ENCODE assay signal across 8 cellular contexts in the genomic region with DNA sequence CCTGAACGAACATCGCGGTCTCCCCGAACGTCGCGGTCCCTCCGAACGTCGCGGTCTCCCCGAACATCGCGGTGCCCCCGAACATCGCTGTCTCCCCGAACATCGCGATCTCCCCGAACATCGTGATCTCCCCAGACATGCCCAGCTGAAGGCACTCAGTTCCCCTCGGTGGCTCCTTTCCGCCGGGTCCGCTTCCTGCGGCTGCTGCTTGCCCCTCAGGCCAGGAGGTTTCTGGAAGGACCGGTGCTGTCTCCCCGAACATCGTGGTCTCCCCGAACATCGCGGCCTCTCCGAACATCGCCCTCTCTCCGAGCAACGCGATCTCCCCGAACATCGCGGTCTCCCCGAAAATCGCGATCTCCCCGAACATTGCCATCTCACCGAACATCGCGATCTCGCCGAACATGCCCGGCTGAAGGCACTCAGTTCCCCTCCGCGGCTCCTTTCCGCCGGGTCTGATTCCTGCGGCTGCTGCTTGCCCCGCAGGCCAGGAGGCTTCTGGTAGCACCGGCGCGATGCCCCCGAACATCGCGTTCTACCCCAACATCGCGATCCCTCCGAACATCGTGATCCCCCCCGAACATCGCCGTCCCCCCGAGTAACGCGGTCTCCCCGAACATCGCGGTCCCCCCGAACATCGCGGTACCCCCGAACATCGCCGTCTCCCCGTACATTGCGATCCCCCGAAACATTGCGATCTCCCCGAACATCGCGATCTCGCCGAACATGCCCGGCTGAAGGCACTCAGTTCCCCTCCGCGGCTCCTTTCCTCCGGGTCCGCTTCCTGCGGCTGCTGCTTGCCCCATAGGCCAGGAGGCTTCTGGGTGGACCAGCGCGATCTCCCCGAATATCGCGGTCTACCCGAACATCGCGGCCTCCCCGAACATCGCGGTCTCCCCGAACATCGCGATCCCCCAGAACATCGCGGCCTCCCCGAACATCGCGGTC. TPM values are rescaled to one million over a fixed set of nuclear protein-coding genes. Genes with fewer than 3 reads are reported as not detected.
A peak's percentile ranks its signal among the peaks of the same experiment; 100 is the strongest.
DNase-seq lines count a peak whose midpoint lies in the region; ATAC-seq and TF ChIP-seq lines count a peak whose summit lies in the region.

No MANE protein-coding gene starts in this region.

- no peak for TF ChIP-seq POLR2A in vagina (IDR thresholded peaks at IDR 0.05)

- H3K36me3 ChIP-seq in PC-9 (ENCODE audit: low read depth) = no peaks in the 10 kb centered on the region
- H3K36me3 ChIP-seq in colonic mucosa = no peaks in the 10 kb centered on the region
- no peaks in the 10 kb centered on the region for H3K36me3 ChIP-seq in mesodermal cell (ENCODE audit: control insufficient read depth, insufficient read depth, low read length)
- H3K36me3 ChIP-seq in vagina = no peaks in the 10 kb centered on the region

- no peaks in the 10 kb centered on the region for H3K79me2 ChIP-seq in PC-9 (ENCODE audit: low read depth)

- BruUV-seq in PC-9 (replicated peaks; lab: Mats Ljungman, UMichigan) = TSS peak; percentile 44

- POLR2A ChIA-PET in PC-9 (lab: Charles Lee; ENCODE audit: unreplicated experiment) = no interaction called here

- H3K9me3 ChIP-seq in PC-9 (ENCODE audit: insufficient read depth, low read depth) = no peaks in the 10 kb centered on the region
- H3K9me3 ChIP-seq in colonic mucosa = no peaks in the 10 kb centered on the region
- H3K9me3 ChIP-seq in mesodermal cell (ENCODE audit: control insufficient read depth, low read length) = no peaks in the 10 kb centered on the region
- no peaks in the 10 kb centered on the region for H3K9me3 ChIP-seq in vagina

- ATAC-seq in GM18870 (IDR thresholded peaks at IDR 0.05; ENCODE audit: unreplicated experiment) = no peak

- H4K20me1 ChIP-seq in PC-9 (ENCODE audit: insufficient read depth) = no peaks in the 10 kb centered on the region

- H3F3A ChIP-seq in PC-9 (ENCODE audit: insufficient read depth, low read depth) = no peaks in the 10 kb centered on the region

- H3K4me3 ChIP-seq in PC-9 (peak overlapping the region; percentile 88; the same call in 1 of the 2 replicates), colonic mucosa (peak overlapping the region; percentile 45), mesodermal cell (ENCODE audit: extremely low read depth, insufficient read depth, low read length, poor library complexity, severe bottlenecking) (peak overlapping the region; percentile 42), vagina (peak overlapping the region; percentile 47 to 56)

- H3K4me2 ChIP-seq in PC-9 = peak overlapping the region; percentile 73

- H3K9me2 ChIP-seq in PC-9 (ENCODE audit: insufficient read depth) = no peaks in the 10 kb centered on the region

- DNase-seq in EH (ENCODE audit: low read depth) (peak; percentile 34), PC-9 (no peak), colonic mucosa (peak; percentile 19), vagina (ENCODE audit: extremely low spot score in 2 of 2) (peak in 1 of 2 donors; percentile 80), NCI-H345 (lab: John Stamatoyannopoulos, UW) (no peak), middle frontal gyrus (ENCODE audit: extremely low spot score, low spot score) (no peak)

- CTCF ChIA-PET in PC-9 (lab: Charles Lee) = no interaction called here

- H3K4me1 ChIP-seq in PC-9 (replicated peaks; ENCODE audit: insufficient read depth) = peaks cover 11% of the 10 kb centered on the region
- no peaks in the 10 kb centered on the region for H3K4me1 ChIP-seq in colonic mucosa
- peaks cover 8% of the 10 kb centered on the region for H3K4me1 ChIP-seq in mesodermal cell (ENCODE audit: control insufficient read depth, insufficient read depth, low read length, poor library complexity, severe bottlenecking)
- H3K4me1 ChIP-seq in vagina = peaks cover 28% of the 10 kb centered on the region

- intact Hi-C loops in PC-9 (cut with micrococcal nuclease; ENCODE audit: unreplicated experiment) (no loop called here), colonic mucosa (cut with DNase I) (no loop called here), vagina (cut with DNase I) (no loop called here)

- H3K27ac ChIP-seq in PC-9 = no peak overlapping the region
- H3K27ac ChIP-seq in colonic mucosa = no peak overlapping the region
- H3K27ac ChIP-seq in mesodermal cell (ENCODE audit: low read depth, low read length, severe bottlenecking) = no peak overlapping the region
- no peak overlapping the region for H3K27ac ChIP-seq in vagina

- TF ChIP-seq CTCF in PC-9 (conservative IDR thresholded peaks at IDR 0.05) (no peak), colonic mucosa (IDR thresholded peaks at IDR 0.05) (no peak), vagina (IDR thresholded peaks at IDR 0.05) (no peak)

- H3K27me3 ChIP-seq in PC-9 (ENCODE audit: insufficient read depth, low read depth) = no peaks in the 10 kb centered on the region
- H3K27me3 ChIP-seq in colonic mucosa = peaks cover 44% of the 10 kb centered on the region
- peaks cover 5% of the 10 kb centered on the region for H3K27me3 ChIP-seq in vagina

- 1% methylated on average over 95 to 102 of the region's 115 CpGs for WGBS in mesodermal cell (ENCODE audit: insufficient coverage in 2 of 2), 2 experiments

- H3K9ac ChIP-seq in colonic mucosa (ENCODE audit: low read depth in 2 of 2, low read length in 2 of 2) = peak overlapping the region in 1 of 2 donors; percentile 53

- peak overlapping the region; percentile 94; the same call in 1 of the 2 replicates for H2AFZ ChIP-seq in PC-9

RNA-seq across cellular contexts. Expression of a gene that starts 0.8 kb away (rescaled TPM):
- total RNA-seq in PC-9 (2021) = 2.8 and 3.3 TPM in 2 replicates
- total RNA-seq in colonic mucosa = not detected
- 3.6 TPM for polyA plus RNA-seq in mesodermal cell (2013, experiment 1 of 2)
- 3.4 TPM for polyA plus RNA-seq in mesodermal cell (2013, experiment 2 of 2)
- not detected for total RNA-seq in vagina

RNA-seq across cellular contexts. Expression of a gene that starts 22.7 kb away (rescaled TPM):
- total RNA-seq in PC-9 (2021) (2.9 and 4.4 TPM in 2 replicates), colonic mucosa (under 1 TPM; 0.19 to 0.47 TPM), vagina (not detected)
- polyA plus RNA-seq in mesodermal cell (2013, experiment 1 of 2) = 3.3 TPM
- 2.2 TPM for polyA plus RNA-seq in mesodermal cell (2013, experiment 2 of 2)

RNA-seq across cellular contexts. Expression of a gene that starts 41.6 kb away (rescaled TPM):
- total RNA-seq in PC-9 (2021) (0.88 TPM in 1 of 2 replicates, not detected in the other), colonic mucosa (under 1 TPM in 1 of 2 donors, not detected in 1; 0.27 TPM), vagina (4.9 TPM)
- 0.44 TPM for polyA plus RNA-seq in mesodermal cell (2013, experiment 1 of 2)
- 0.51 TPM for polyA plus RNA-seq in mesodermal cell (2013, experiment 2 of 2)

Comparison
In these comparisons a context has a peak if more than half of its experiments do, and no peak if none do; other contexts are left out.
1. DNase-seq: peak in EH (single experiment) and colonic mucosa (single experiment); none in PC-9 (0 of 2), NCI-H345 (single experiment) and middle frontal gyrus (single experiment).
2. Peak in every context shown above with its lines, with median percentiles within 50 percentile points of each other: H3K4me3 ChIP-seq.